Comparison of ENCODE assay signal across 9 cellular contexts in genomic region chr6:99993533-99994251, GRCh38. TPM values are rescaled to one million over a fixed set of nuclear protein-coding genes. Genes with fewer than 3 reads are reported as not detected.
A peak's percentile ranks its signal among the peaks of the same experiment; 100 is the strongest.
DNase-seq lines count a peak whose midpoint lies in the region; ATAC-seq and TF ChIP-seq lines count a peak whose summit lies in the region.
"Had no signal": no experiment of that assay in that cellular context is flagged by ENCODE, and none has a peak within 500 bp of the region (broad histone marks: within the 10 kb centered on the region; RNA-seq: fewer than 3 reads in every experiment).

MCHR2 (minus strand) TSS chr6:99994223; CDS start chr6:99956147, 38,076 bp downstream.

- H3K79me2 ChIP-seq in mesendoderm (ENCODE audit: control insufficient read depth, insufficient read depth, low read length): no peaks in the 10 kb centered on the region

- no peak within 1 kb of the TSS for H2BK120ac ChIP-seq in mesendoderm (ENCODE audit: low read depth, low read length)

- no peaks in the 10 kb centered on the region for H3K79me1 ChIP-seq in mesendoderm (ENCODE audit: low read length)

- peak; percentile 28 for DNase-seq in HuH-7 (ENCODE audit: low spot score)
- peak; percentile 39 for DNase-seq in mesendoderm
- no peak for DNase-seq in thoracic aorta (ENCODE audit: low spot score)
- no peak for DNase-seq in NCI-H748 treated with DMSO at 0.1 percent for 48 hours (lab: John Stamatoyannopoulos, UW)
- DNase-seq: activated T-cell treated with anti-CD3 and anti-CD28 coated beads, Interleukin-2, amount 50 U/mL, for 24 hours; stomach had no signal

- H3K4me3 ChIP-seq in ectodermal cell (ENCODE audit: insufficient read depth, low read depth, low read length) (peak within 1 kb of the TSS; percentile 42), mesendoderm (ENCODE audit: low read length) (peak within 1 kb of the TSS; percentile 28), thoracic aorta (peak within 1 kb of the TSS; percentile 50)

- TF ChIP-seq CTCF in thoracic aorta (IDR thresholded peaks at IDR 0.05): no peak

- WGBS in ectodermal cell, 2 experiments: 2% methylated on average over 63 to 64 of the region's 64 CpGs
- WGBS in mesendoderm (ENCODE audit: extremely low coverage, insufficient coverage, low lambda C conversion rate): no CpG with 5 or more reads among the region's 64 CpGs

- H3K9me3 ChIP-seq in ectodermal cell (ENCODE audit: control insufficient read depth, low read length) (no peaks in the 10 kb centered on the region), thoracic aorta (no peaks in the 10 kb centered on the region)
- H3K9me3 ChIP-seq: stomach had no signal

- H2BK5ac ChIP-seq in mesendoderm (ENCODE audit: low read length): no peak within 1 kb of the TSS

- ATAC-seq in thoracic aorta (ENCODE audit: insufficient number of reproducible peaks, low FRiP score, low read depth) (no peak), GM19452 (IDR thresholded peaks at IDR 0.05; ENCODE audit: unreplicated experiment) (no peak), HG03135 (IDR thresholded peaks at IDR 0.05; ENCODE audit: unreplicated experiment) (no peak)

- peak within 1 kb of the TSS; percentile 27 for H3K9ac ChIP-seq in mesendoderm (ENCODE audit: low read length)

- H3K4me1 ChIP-seq in ectodermal cell (ENCODE audit: control insufficient read depth, insufficient read depth, low read length) (no peaks in the 10 kb centered on the region), mesendoderm (ENCODE audit: control insufficient read depth, low read depth, low read length) (no peaks in the 10 kb centered on the region), thoracic aorta (ENCODE audit: control insufficient read depth in 1 of 2, low read depth in 2 of 2) (peaks cover 0 to 8% of the 10 kb centered on the region in 2 donors)

- no peak within 1 kb of the TSS for H4K8ac ChIP-seq in mesendoderm (ENCODE audit: low read depth, low read length)

- H3K4me2 ChIP-seq in mesendoderm (ENCODE audit: low read length): peak within 1 kb of the TSS; percentile 66

- H3K18ac ChIP-seq in mesendoderm (ENCODE audit: low read length): no peak within 1 kb of the TSS

- H3K4ac ChIP-seq in mesendoderm (ENCODE audit: low read depth, low read length): no peak within 1 kb of the TSS

- no peak within 1 kb of the TSS for H3K23ac ChIP-seq in mesendoderm (ENCODE audit: low read length)

- no peak within 1 kb of the TSS for H4K5ac ChIP-seq in mesendoderm (ENCODE audit: low read length)

- H3K27ac ChIP-seq in ectodermal cell (ENCODE audit: insufficient read depth, low read depth, low read length, poor library complexity, severe bottlenecking) (no peak within 1 kb of the TSS), mesendoderm (ENCODE audit: low read depth, low read length) (no peak within 1 kb of the TSS), thoracic aorta (no peak within 1 kb of the TSS)
- H3K27ac ChIP-seq: stomach had no signal

- H3K56ac ChIP-seq in mesendoderm (ENCODE audit: low read length): peak within 1 kb of the TSS; percentile 34

- H2AK5ac ChIP-seq in mesendoderm (ENCODE audit: low read length): no peak within 1 kb of the TSS

- no peaks in the 10 kb centered on the region for H3K36me3 ChIP-seq in ectodermal cell (ENCODE audit: control insufficient read depth, insufficient read depth, low read length)
- H3K36me3 ChIP-seq in mesendoderm (ENCODE audit: control insufficient read depth, insufficient read depth, low read length): no peaks in the 10 kb centered on the region
- no peaks in the 10 kb centered on the region for H3K36me3 ChIP-seq in thoracic aorta
- H3K36me3 ChIP-seq: stomach had no signal

- H2BK15ac ChIP-seq in mesendoderm (replicated peaks; ENCODE audit: low read depth): no peak within 1 kb of the TSS

- H3K27me3 ChIP-seq in ectodermal cell (ENCODE audit: control insufficient read depth, insufficient read depth, low read length, poor library complexity, severe bottlenecking) (peaks cover 46% of the 10 kb centered on the region), mesendoderm (ENCODE audit: insufficient read depth, low read length, poor library complexity) (peaks cover 23% of the 10 kb centered on the region), thoracic aorta (replicated peaks; ENCODE audit: insufficient read depth) (peaks cover 4% of the 10 kb centered on the region)

RNA-seq across cellular contexts. Expression of gene MCHR2, which starts in this region (rescaled TPM):
- not detected for polyA plus RNA-seq in ectodermal cell (2013, experiment 1 of 4)
- polyA plus RNA-seq in ectodermal cell (2013, experiment 2 of 4): not detected
- polyA plus RNA-seq in ectodermal cell (2013, experiment 3 of 4): not detected
- polyA plus RNA-seq in ectodermal cell (2013, experiment 4 of 4): not detected
- 0.01 TPM for polyA plus RNA-seq in mesendoderm (2013, experiment 1 of 2)
- not detected for polyA plus RNA-seq in mesendoderm (2013, experiment 2 of 2)
- not detected for total RNA-seq in thoracic aorta
- polyA plus RNA-seq: stomach had no signal

Comparison
In these comparisons a context has a peak if more than half of its experiments do, and no peak if none do; other contexts are left out.
1. DNase-seq: peak in HuH-7 (single experiment) and mesendoderm (single experiment); none in thoracic aorta (single experiment) and NCI-H748 treated with DMSO at 0.1 percent for 48 hours (single experiment).
2. Peak in every context shown above with its lines, with median percentiles within 50 percentile points of each other: H3K4me3 ChIP-seq.